In genomic region chr7:99949645-99950228, GRCh38 we compare ENCODE assay signal across 1 cellular context.
TF ChIP-seq lines count a peak whose summit lies in the region.

No MANE protein-coding gene starts in this region.

TF ChIP-seq in K562, 482 proteins besides CTCF, POLR2A, EP300 and RAD21 (continued from another document):
- no peak for TF ChIP-seq HDAC6 (IDR thresholded peaks at IDR 0.05; ENCODE audit: low read depth, low read length)
- no peak for TF ChIP-seq ZNF282 (CRISPR knock-in tag; IDR thresholded peaks at IDR 0.05)
- TF ChIP-seq ZBTB17 (CRISPR knock-in tag; IDR thresholded peaks at IDR 0.05): no peak
- TF ChIP-seq KHSRP (IDR thresholded peaks at IDR 0.05): no peak
- no peak for TF ChIP-seq CAMTA2 (CRISPR knock-in tag; conservative IDR thresholded peaks at IDR 0.05)
- TF ChIP-seq ARID3B (CRISPR knock-in tag; IDR thresholded peaks at IDR 0.05; ENCODE audit: borderline replicate concordance): no peak
- TF ChIP-seq MECOM (CRISPR knock-in tag; IDR thresholded peaks at IDR 0.05): no peak
- no peak for TF ChIP-seq RFX5 (IDR thresholded peaks at IDR 0.05; ENCODE audit: low read depth, low read length)
- TF ChIP-seq DACH1 (IDR thresholded peaks at IDR 0.05; ENCODE audit: partially characterized antibody): no peak
